Comparison of ENCODE assay signal across 31 cellular contexts in genomic region chr2:72205546-72205863, GRCh38. TPM values are rescaled to one million over a fixed set of nuclear protein-coding genes. Genes with fewer than 3 reads are reported as not detected.
A peak's percentile ranks its signal among the peaks of the same experiment; 100 is the strongest.
DNase-seq lines count a peak whose midpoint lies in the region; ATAC-seq and TF ChIP-seq lines count a peak whose summit lies in the region.
"Had no signal": no experiment of that assay in that cellular context is flagged by ENCODE, and none has a peak within 500 bp of the region (broad histone marks: within the 10 kb centered on the region; RNA-seq: fewer than 3 reads in every experiment).

No MANE protein-coding gene starts in this region.

- H3K9me3 Mint-ChIP-seq in activated T-cell treated with anti-CD3 and anti-CD28 coated beads, Interleukin-2, amount 50 U/mL, for 24 hours, result no peaks in the 10 kb centered on the region
- H3K9me3 Mint-ChIP-seq: central memory CD8-positive, alpha-beta T cell; memory B cell; natural killer cell had no signal

- H3K4me3 Mint-ChIP-seq in activated T-cell treated with anti-CD3 and anti-CD28 coated beads, Interleukin-2, amount 50 U/mL, for 24 hours, result no peak overlapping the region
- H3K4me3 Mint-ChIP-seq: activated CD4-positive, alpha-beta T cell treated with anti-CD3 and anti-CD28 coated beads for 36 hours; activated naive CD8-positive, alpha-beta T cell treated with anti-CD3 and anti-CD28 coated beads, Interleukin-2, amount 10 ng/mL, durations not matched to agents 7 days and 5 days; central memory CD8-positive, alpha-beta T cell; memory B cell; natural killer cell; T-helper 17 cell had no signal

- H4K91ac ChIP-seq in IMR-90 (ENCODE audit: insufficient read depth, low read depth, low read length), result no peak overlapping the region

- H3K4me1 ChIP-seq in IMR-90 (ENCODE audit: control insufficient read depth, insufficient read depth, low read length) (peaks cover 13% of the 10 kb centered on the region), gastroesophageal sphincter (peaks cover 0 to 32% (median 11%) of the 10 kb centered on the region in 3 donors), mesodermal cell (ENCODE audit: control insufficient read depth, insufficient read depth, low read length, poor library complexity, severe bottlenecking) (no peaks in the 10 kb centered on the region), sigmoid colon (peaks cover 0 to 25% (median 19%) of the 10 kb centered on the region in 4 donors)
- H3K4me1 ChIP-seq: HAP-1 had no signal

- in situ Hi-C loops in IMR-90 (cut with MboI; ENCODE audit: low sequenced_read_pairs), result no loop called here

- no peak overlapping the region for H2AK9ac ChIP-seq in IMR-90 (replicated peaks; ENCODE audit: low read depth, low read length, poor library complexity)

- no peak overlapping the region for H3K56ac ChIP-seq in IMR-90 (ENCODE audit: extremely low read depth, insufficient read depth, low read length)

- no peak overlapping the region for H3K23ac ChIP-seq in IMR-90 (ENCODE audit: low read depth, low read length)

- no peak for DNase-seq in IMR-90
- no peak for DNase-seq in sigmoid colon
- no peak for DNase-seq in MV-4-11 (lab: John Stamatoyannopoulos, UW)
- no peak for DNase-seq in NCI-H2107 (lab: John Stamatoyannopoulos, UW)
- no peak for DNase-seq in activated T-cell treated with anti-CD3 and anti-CD28 coated beads, Interleukin-2, amount 50 U/mL, for 24 hours
- DNase-seq: activated CD4-positive, alpha-beta T cell treated with anti-CD3 and anti-CD28 coated beads for 36 hours; activated gamma-delta T cell; activated naive CD8-positive, alpha-beta T cell treated with anti-CD3 and anti-CD28 coated beads, Interleukin-2, amount 10 ng/mL, durations not matched to agents 7 days and 5 days; activated T-cell treated with anti-CD3 and anti-CD28 coated beads for 4 hours; DMS79 treated with DMSO at 0.1 percent for 48 hours; GF-D8; KG1; MM.1S; natural killer cell; NCI-H1436; NCI-H2081 treated with DMSO at 0.1 percent for 48 hours; NCI-H446 treated with DMSO at 0.1 percent for 48 hours; NCI-H82; RPMI8226; stimulated activated CD4-positive, alpha-beta T cell treated with anti-CD3 and anti-CD28 coated beads, Interleukin-4, amount 100 ng/mL, for 1 hour; T-helper 17 cell; upper lobe of right lung had no signal

- no peak overlapping the region for H2BK5ac ChIP-seq in IMR-90 (ENCODE audit: low read depth, low read length, poor library complexity, severe bottlenecking)

- peaks cover 2% of the 10 kb centered on the region; the same call in 1 of the 2 replicates for H3K9me1 ChIP-seq in IMR-90 (ENCODE audit: insufficient read depth, low read length)

- BruUV-seq in IMR-90 (replicated peaks; lab: Mats Ljungman, UMichigan), result no TSS peak

- TF ChIP-seq CTCF in IMR-90 (conservative IDR thresholded peaks at IDR 0.05; ENCODE audit: low read depth, low read length), result no peak
- no peak for TF ChIP-seq CTCF in gastroesophageal sphincter (IDR thresholded peaks at IDR 0.05)
- TF ChIP-seq CTCF in sigmoid colon (IDR thresholded peaks at IDR 0.05), result no peak

- ATAC-seq in IMR-90 (ENCODE audit: low read depth) (no peak), gastroesophageal sphincter (no peak), HG02852 (IDR thresholded peaks at IDR 0.05; ENCODE audit: unreplicated experiment) (no peak)
- ATAC-seq: activated CD4-positive, alpha-beta T cell treated with anti-CD3 and anti-CD28 coated beads for 36 hours; natural killer cell; T-helper 17 cell; upper lobe of right lung had no signal

- H2AK5ac ChIP-seq in IMR-90 (ENCODE audit: low read depth, low read length), result no peak overlapping the region

- TF ChIP-seq POLR2A in IMR-90 (IDR thresholded peaks at IDR 0.05; ENCODE audit: low read depth, low read length), result no peak
- TF ChIP-seq POLR2A in gastroesophageal sphincter (IDR thresholded peaks at IDR 0.05), result no peak
- TF ChIP-seq POLR2A in sigmoid colon (IDR thresholded peaks at IDR 0.05), result no peak

- no peaks in the 10 kb centered on the region for H3K4me1 Mint-ChIP-seq in activated T-cell treated with anti-CD3 and anti-CD28 coated beads, Interleukin-2, amount 50 U/mL, for 24 hours (ENCODE audit: low read depth)
- H3K4me1 Mint-ChIP-seq: activated CD4-positive, alpha-beta T cell treated with anti-CD3 and anti-CD28 coated beads for 36 hours; activated naive CD8-positive, alpha-beta T cell treated with anti-CD3 and anti-CD28 coated beads, Interleukin-2, amount 10 ng/mL, durations not matched to agents 7 days and 5 days; central memory CD8-positive, alpha-beta T cell; memory B cell; T-helper 17 cell had no signal

- no peak for TF ChIP-seq RAD21 in IMR-90 (IDR thresholded peaks at IDR 0.05; ENCODE audit: low read length)

- no peaks in the 10 kb centered on the region for H3K27me3 Mint-ChIP-seq in activated T-cell treated with anti-CD3 and anti-CD28 coated beads, Interleukin-2, amount 50 U/mL, for 24 hours
- H3K27me3 Mint-ChIP-seq: activated CD4-positive, alpha-beta T cell treated with anti-CD3 and anti-CD28 coated beads for 36 hours; activated naive CD8-positive, alpha-beta T cell treated with anti-CD3 and anti-CD28 coated beads, Interleukin-2, amount 10 ng/mL, durations not matched to agents 7 days and 5 days; central memory CD8-positive, alpha-beta T cell; memory B cell; T-helper 17 cell had no signal

- no peak overlapping the region for H2AFZ ChIP-seq in IMR-90 (replicated peaks; ENCODE audit: low read length, poor library complexity)

- no peak overlapping the region for H3K27ac ChIP-seq in IMR-90 (ENCODE audit: insufficient read depth, low read length)
- H3K27ac ChIP-seq in gastroesophageal sphincter, result peak overlapping the region in 3 of 4 donors; percentile 12 to 57 (median 42)
- peak overlapping the region; percentile 16 for H3K27ac ChIP-seq in mesodermal cell (ENCODE audit: low read depth, low read length, severe bottlenecking)
- H3K27ac ChIP-seq in sigmoid colon, result peak overlapping the region; percentile 15 to 57 (median 47)
- H3K27ac ChIP-seq: C4-2B, SK-N-MC, upper lobe of right lung had no signal

- no peaks in the 10 kb centered on the region for H3K36me3 Mint-ChIP-seq in activated T-cell treated with anti-CD3 and anti-CD28 coated beads, Interleukin-2, amount 50 U/mL, for 24 hours (ENCODE audit: low read depth)
- H3K36me3 Mint-ChIP-seq: activated naive CD8-positive, alpha-beta T cell treated with anti-CD3 and anti-CD28 coated beads, Interleukin-2, amount 10 ng/mL, durations not matched to agents 7 days and 5 days; natural killer cell had no signal

- H3K4me2 ChIP-seq in IMR-90 (ENCODE audit: low read depth, low read length), result no peak overlapping the region

- CTCF ChIA-PET in IMR-90 (lab: Yijun Ruan, JAX), result interaction anchor here (1.3 kb wide), 1 partner anchor 110 kb away, joined by 3 read pairs; no protein-coding TSS in a partner anchor

- H3K4ac ChIP-seq in IMR-90 (ENCODE audit: low read depth, low read length), result peak overlapping the region; percentile 2; the same call in 1 of the 2 replicates

- intact Hi-C loops in IMR-90 (cut with micrococcal nuclease), result no loop called here
- intact Hi-C loops in sigmoid colon (cut with DNase I), result no loop called here

- no peak overlapping the region for H4K8ac ChIP-seq in IMR-90 (ENCODE audit: low read depth in 2 of 2, low read length in 2 of 2)

- no peak overlapping the region for H3K4me3 ChIP-seq in IMR-90 (ENCODE audit: insufficient read depth, low read depth, low read length)
- H3K4me3 ChIP-seq in gastroesophageal sphincter, result no peak overlapping the region
- H3K4me3 ChIP-seq in mesodermal cell (ENCODE audit: extremely low read depth, insufficient read depth, low read length, poor library complexity, severe bottlenecking), result no peak overlapping the region
- H3K4me3 ChIP-seq in sigmoid colon, result no peak overlapping the region
- H3K4me3 ChIP-seq: HAP-1, SK-N-MC, upper lobe of right lung had no signal

- TF ChIP-seq EP300 in gastroesophageal sphincter (IDR thresholded peaks at IDR 0.05) (no peak), sigmoid colon (IDR thresholded peaks at IDR 0.05) (no peak)

- H3K18ac ChIP-seq in IMR-90 (ENCODE audit: low read depth, low read length), result no peak overlapping the region; the same call in 1 of the 2 replicates

- dilution Hi-C loops in IMR-90 (cut with HindIII; ENCODE audit: low sequenced_read_pairs, unreplicated experiment), result no loop called here

- no peak overlapping the region for H2BK15ac ChIP-seq in IMR-90 (ENCODE audit: low read depth, low read length)

- no peak overlapping the region for H2BK20ac ChIP-seq in IMR-90 (ENCODE audit: low read depth, low read length)

- no peaks in the 10 kb centered on the region for H3K27me3 ChIP-seq in IMR-90 (ENCODE audit: control insufficient read depth, insufficient read depth, low read length)
- no peaks in the 10 kb centered on the region for H3K27me3 ChIP-seq in gastroesophageal sphincter
- H3K27me3 ChIP-seq in sigmoid colon, result no peaks in the 10 kb centered on the region
- H3K27me3 ChIP-seq: upper lobe of right lung had no signal

- H3K9me3 ChIP-seq in IMR-90 (ENCODE audit: control insufficient read depth, insufficient read depth, low read length) (no peaks in the 10 kb centered on the region), gastroesophageal sphincter (no peaks in the 10 kb centered on the region), mesodermal cell (ENCODE audit: control insufficient read depth, low read length) (no peaks in the 10 kb centered on the region), sigmoid colon (no peaks in the 10 kb centered on the region)
- H3K9me3 ChIP-seq: HAP-1, upper lobe of right lung had no signal

- H4K5ac ChIP-seq in IMR-90 (ENCODE audit: low read depth, low read length), result no peak overlapping the region

- H3K36me3 ChIP-seq in IMR-90 (ENCODE audit: control insufficient read depth, insufficient read depth, low read length) (no peaks in the 10 kb centered on the region), gastroesophageal sphincter (no peaks in the 10 kb centered on the region), mesodermal cell (ENCODE audit: control insufficient read depth, insufficient read depth, low read length) (no peaks in the 10 kb centered on the region), sigmoid colon (no peaks in the 10 kb centered on the region)
- H3K36me3 ChIP-seq: HAP-1, upper lobe of right lung had no signal

- no peak overlapping the region for H2BK120ac ChIP-seq in IMR-90 (ENCODE audit: low read depth, low read length)

- H3K79me1 ChIP-seq in IMR-90 (ENCODE audit: low read depth in 1 of 2, low read length in 2 of 2), result no peaks in the 10 kb centered on the region

- H4K20me1 ChIP-seq in IMR-90 (ENCODE audit: insufficient read depth, low read length), result no peaks in the 10 kb centered on the region

- POLR2A ChIA-PET in IMR-90 (lab: Charles Lee; ENCODE audit: unreplicated experiment), result no interaction called here

- H3K9ac ChIP-seq in IMR-90 (ENCODE audit: low read depth, low read length), result no peak overlapping the region

- WGBS in IMR-90 (ENCODE audit: extremely low coverage in 2 of 2, insufficient read length in 1 of 2), 2 experiments, result 100% methylated on average over 1 of the region's 3 CpGs; no CpG with 5 or more reads in 1 of the 2 experiments
- 60% methylated on average over 3 of the region's 3 CpGs; no CpG with 5 or more reads in 1 of the 2 donors for WGBS in gastroesophageal sphincter (ENCODE audit: low coverage in 1 of 2), 2 donors
- 89 to 93% methylated on average over 3 of the region's 3 CpGs for WGBS in mesodermal cell (ENCODE audit: insufficient coverage in 2 of 2), 2 experiments
- 21 to 66% methylated on average over 3 of the region's 3 CpGs for WGBS in sigmoid colon, 2 donors

- no peak overlapping the region for H3K14ac ChIP-seq in IMR-90 (replicated peaks; ENCODE audit: low read depth, low read length)

- H3K27ac Mint-ChIP-seq in activated T-cell treated with anti-CD3 and anti-CD28 coated beads, Interleukin-2, amount 50 U/mL, for 24 hours, result no peak overlapping the region
- H3K27ac Mint-ChIP-seq: activated CD4-positive, alpha-beta T cell treated with anti-CD3 and anti-CD28 coated beads for 36 hours; activated naive CD8-positive, alpha-beta T cell treated with anti-CD3 and anti-CD28 coated beads, Interleukin-2, amount 10 ng/mL, durations not matched to agents 7 days and 5 days; memory B cell; natural killer cell; T-helper 17 cell had no signal

RNA-seq across cellular contexts. Expression of gene CYP26B1, which starts 57.8 kb away (rescaled TPM):
- not detected in 2 replicates for total RNA-seq in IMR-90 (2012; rRNA removed)
- polyA plus RNA-seq in IMR-90 (2012; rRNA removed), result 0.01 and 0.02 TPM in 2 replicates
- 0.03 TPM in 1 of 2 replicates, not detected in the other for polyA plus RNA-seq in IMR-90 (2012; cell fraction: cytosol; rRNA removed)
- 0.25 and 0.62 TPM in 2 replicates for polyA plus RNA-seq in IMR-90 (2012; cell fraction: nucleus; rRNA removed; ENCODE audit: low replicate concordance)
- 1 to 10 TPM in 2 of 4 donors, under 1 TPM in 2; 0.47 to 4.0 (median 1.4) TPM for total RNA-seq in gastroesophageal sphincter
- polyA plus RNA-seq in mesodermal cell (2013, experiment 1 of 2), result 0.74 TPM
- polyA plus RNA-seq in mesodermal cell (2013, experiment 2 of 2), result 0.66 TPM
- total RNA-seq in sigmoid colon, result 1 to 10 TPM in 3 of 4 donors, under 1 TPM in 1; 0.68 to 5.0 (median 3.0) TPM
- polyA plus RNA-seq in sigmoid colon, result 1 to 10 TPM in 2 of 3 donors, under 1 TPM in 1; 0.46 to 2.8 (median 1.2) TPM
- total RNA-seq: activated CD4-positive, alpha-beta T cell treated with anti-CD3 and anti-CD28 coated beads for 36 hours; activated naive CD8-positive, alpha-beta T cell treated with anti-CD3 and anti-CD28 coated beads, Interleukin-2, amount 10 ng/mL, durations not matched to agents 7 days and 5 days; dermis microvascular lymphatic vessel endothelial cell; natural killer cell; T-helper 17 cell had no signal
